ENCODE assay signal across 14 cellular contexts in the genomic region with DNA sequence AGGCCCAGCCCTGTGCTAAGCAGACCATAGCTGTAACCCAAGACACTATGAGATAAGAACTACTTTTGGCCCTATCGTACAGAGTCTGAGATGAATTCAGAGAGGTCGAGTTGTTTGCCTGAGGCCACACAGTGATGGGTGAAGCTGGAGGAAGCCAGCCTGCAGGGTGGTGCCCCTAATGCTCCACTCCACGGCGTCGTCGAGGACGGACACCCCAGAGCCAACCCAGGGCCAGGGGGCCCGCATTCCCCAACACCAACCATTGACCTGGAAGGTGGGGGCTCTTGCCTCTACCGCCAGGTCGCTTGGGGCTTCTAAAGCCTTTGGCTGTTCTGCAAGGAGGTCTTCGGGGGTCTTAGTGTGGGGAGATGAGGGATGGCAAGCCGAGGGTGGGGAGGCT.
"Had no signal": no experiment of that assay in that cellular context is flagged by ENCODE, and none has a peak within 500 bp of the region (broad histone marks: within the 10 kb centered on the region; RNA-seq: fewer than 3 reads in every experiment).

No MANE protein-coding gene starts in this region.

- H3K9me3 Mint-ChIP-seq: activated CD4-positive, alpha-beta memory T cell treated with anti-CD3 and anti-CD28 coated beads for 36 hours; activated naive CD8-positive, alpha-beta T cell treated with anti-CD3 and anti-CD28 coated beads, Interleukin-2, amount 10 ng/mL, durations not matched to agents 7 days and 5 days; activated T-helper 17 cell treated with anti-CD3 and anti-CD28 coated beads, Interleukin-2, amount 50 U/mL, for 72 hours; natural killer cell; T-cell; WTC11 had no signal

- H3K9me3 ChIP-seq: lower lobe of right lung, stomach, testis, upper lobe of left lung had no signal

- H3K4me1 Mint-ChIP-seq: WTC11 had no signal

- H3K4me1 ChIP-seq: testis had no signal

- H3K4me3 Mint-ChIP-seq: activated CD4-positive, alpha-beta memory T cell treated with anti-CD3 and anti-CD28 coated beads for 36 hours; activated naive CD8-positive, alpha-beta T cell treated with anti-CD3 and anti-CD28 coated beads, Interleukin-2, amount 10 ng/mL, durations not matched to agents 7 days and 5 days; activated T-helper 17 cell treated with anti-CD3 and anti-CD28 coated beads, Interleukin-2, amount 50 U/mL, for 72 hours; natural killer cell; T-cell; WTC11 had no signal

- H3K27me3 Mint-ChIP-seq: activated naive CD8-positive, alpha-beta T cell treated with anti-CD3 and anti-CD28 coated beads, Interleukin-2, amount 10 ng/mL, durations not matched to agents 7 days and 5 days had no signal

- DNase-seq: activated CD4-positive, alpha-beta memory T cell treated with anti-CD3 and anti-CD28 coated beads for 36 hours; activated CD4-positive, alpha-beta T cell treated with anti-CD3 and anti-CD28 coated beads for 4 hours; activated naive CD4-positive, alpha-beta T cell; activated naive CD8-positive, alpha-beta T cell treated with anti-CD3 and anti-CD28 coated beads, Interleukin-2, amount 10 ng/mL, durations not matched to agents 7 days and 5 days; natural killer cell; stimulated activated CD4-positive, alpha-beta T cell treated with anti-CD3 and anti-CD28 coated beads, Interleukin-2, amount 100 ng/mL, for 24 hours; stomach had no signal

- H3K27ac ChIP-seq: cardiac muscle cell, stomach, testis, upper lobe of left lung had no signal

- H3K36me3 ChIP-seq: cardiac muscle cell, lower lobe of right lung, stomach, upper lobe of left lung had no signal

- ATAC-seq: activated T-helper 17 cell treated with anti-CD3 and anti-CD28 coated beads, Interleukin-2, amount 50 U/mL, for 72 hours; T-cell; WTC11 had no signal

- H3K27ac Mint-ChIP-seq: activated CD4-positive, alpha-beta memory T cell treated with anti-CD3 and anti-CD28 coated beads for 36 hours; activated naive CD8-positive, alpha-beta T cell treated with anti-CD3 and anti-CD28 coated beads, Interleukin-2, amount 10 ng/mL, durations not matched to agents 7 days and 5 days; activated T-helper 17 cell treated with anti-CD3 and anti-CD28 coated beads, Interleukin-2, amount 50 U/mL, for 72 hours; natural killer cell; T-cell; WTC11 had no signal

- H3K4me3 ChIP-seq: cardiac muscle cell, lower lobe of right lung, stomach, testis, upper lobe of left lung had no signal

- H3K27me3 ChIP-seq: cardiac muscle cell, testis, upper lobe of left lung had no signal

- H3K36me3 Mint-ChIP-seq: activated CD4-positive, alpha-beta memory T cell treated with anti-CD3 and anti-CD28 coated beads for 36 hours; activated naive CD8-positive, alpha-beta T cell treated with anti-CD3 and anti-CD28 coated beads, Interleukin-2, amount 10 ng/mL, durations not matched to agents 7 days and 5 days; natural killer cell; T-cell; WTC11 had no signal
